In genomic region chr11:65316979-65317786, GRCh38 we compare ENCODE assay signal across 9 cellular contexts. TPM values are rescaled to one million over a fixed set of nuclear protein-coding genes. Genes with fewer than 3 reads are reported as not detected.
A peak's percentile ranks its signal among the peaks of the same experiment; 100 is the strongest.
DNase-seq lines count a peak whose midpoint lies in the region; ATAC-seq and TF ChIP-seq lines count a peak whose summit lies in the region.
"Had no signal": no experiment of that assay in that cellular context is flagged by ENCODE, and none has a peak within 500 bp of the region (broad histone marks: within the 10 kb centered on the region; RNA-seq: fewer than 3 reads in every experiment).

No MANE protein-coding gene starts in this region.

- H3K9me3 ChIP-seq in thoracic aorta, result no peaks in the 10 kb centered on the region

- H3K9me3 Mint-ChIP-seq in brain, result peaks cover 0 to 2% (median 0%) of the 10 kb centered on the region in 5 experiments
- H3K9me3 Mint-ChIP-seq: T-helper 1 cell treated with Interleukin-12 subunit alpha and Interleukin-12 subunit beta and Interleukin-4 antibody, amounts not matched to agents 30 μg/mL and 1 μg/mL, for 36 hours had no signal

- peak overlapping the region in 1 of 2 donors; percentile 20 for H3K27ac ChIP-seq in thoracic aorta

- H3K4me3 ChIP-seq in thoracic aorta, result peak overlapping the region; percentile 99

- DNase-seq in NCI-H1417 (lab: John Stamatoyannopoulos, UW) (peak in 2 of 3 experiments; percentile 59 to 72), NCI-H1417 treated with DMSO at 0.1 percent for 48 hours (lab: John Stamatoyannopoulos, UW) (no peak), kidney tubule cell (ENCODE audit: low spot score) (peak; percentile 97), thoracic aorta (ENCODE audit: low spot score) (no peak)
- DNase-seq in activated T-cell treated with anti-CD3 and anti-CD28 coated beads, Interleukin-2, amount 50 U/mL, for 48 hours, result no peak
- no peak for DNase-seq in NK-92 treated with Interleukin-12 subunit alpha and Interleukin-12 subunit beta, amount 100 ng/mL, for 24 hours (lab: John Stamatoyannopoulos, UW)

- ATAC-seq in thoracic aorta (ENCODE audit: insufficient number of reproducible peaks, low FRiP score, low read depth) (no peak), HG02852 (IDR thresholded peaks at IDR 0.05; ENCODE audit: unreplicated experiment) (no peak)

- H3K36me3 ChIP-seq in thoracic aorta, result peaks cover 9% of the 10 kb centered on the region

- H3K27me3 ChIP-seq in thoracic aorta (replicated peaks; ENCODE audit: insufficient read depth), result no peaks in the 10 kb centered on the region

- H3K4me1 Mint-ChIP-seq in brain, result peaks cover 41% of the 10 kb centered on the region

- H3K36me3 Mint-ChIP-seq in brain, result peaks cover 11% of the 10 kb centered on the region

- TF ChIP-seq CTCF in brain (conservative IDR thresholded peaks at IDR 0.05) (no peak), thoracic aorta (IDR thresholded peaks at IDR 0.05) (no peak)

- H3K27me3 Mint-ChIP-seq in brain, result no peaks in the 10 kb centered on the region

- peak overlapping the region in 4 of 5 experiments; percentile 15 to 85 (median 66) for H3K27ac Mint-ChIP-seq in brain
- H3K27ac Mint-ChIP-seq: T-helper 1 cell treated with Interleukin-12 subunit alpha and Interleukin-12 subunit beta and Interleukin-4 antibody, amounts not matched to agents 30 μg/mL and 1 μg/mL, for 36 hours had no signal

- peaks cover 0 to 27% of the 10 kb centered on the region in 2 donors for H3K4me1 ChIP-seq in thoracic aorta (ENCODE audit: control insufficient read depth in 1 of 2, low read depth in 2 of 2)

- peak overlapping the region; percentile 80 to 92 (median 86) for H3K4me3 Mint-ChIP-seq in brain

RNA-seq across cellular contexts. Expression of gene CDC42EP2, which starts 2.5 kb away (rescaled TPM):
- polyA plus RNA-seq in brain (ENCODE audit: insufficient read depth, low read depth, low replicate concordance), result 8.3 TPM
- 10 to 100 TPM in 1 of 2 donors, 1 to 10 TPM in 1; 8.5 to 18.7 TPM for total RNA-seq in thoracic aorta

RNA-seq across cellular contexts. Expression of gene DPF2, which starts 16.5 kb away (rescaled TPM):
- polyA plus RNA-seq in brain (ENCODE audit: insufficient read depth, low read depth, low replicate concordance), result 75.7 TPM
- 10 to 100 TPM; 33.3 to 49.4 TPM for total RNA-seq in thoracic aorta

RNA-seq across cellular contexts. Expression of gene TIGD3, which starts 37.4 kb away (rescaled TPM):
- 7.1 TPM for polyA plus RNA-seq in brain (ENCODE audit: insufficient read depth, low read depth, low replicate concordance)
- total RNA-seq in thoracic aorta, result not detected

RNA-seq across cellular contexts. Expression of gene POLA2, which starts 55.4 kb away (rescaled TPM):
- polyA plus RNA-seq in brain (ENCODE audit: insufficient read depth, low read depth, low replicate concordance), result 26.4 TPM
- total RNA-seq in thoracic aorta, result 10 to 100 TPM in 1 of 2 donors, 1 to 10 TPM in 1; 5.6 to 13.5 TPM

Comparison
In these comparisons a context has a peak if more than half of its experiments do, and no peak if none do; other contexts are left out.
1. DNase-seq: peak in NCI-H1417 (2 of 3) and kidney tubule cell (single experiment); none in NCI-H1417 treated with DMSO at 0.1 percent for 48 hours (single experiment), thoracic aorta (single experiment), activated T-cell treated with anti-CD3 and anti-CD28 coated beads, Interleukin-2, amount 50 U/mL, for 48 hours (0 of 2) and NK-92 treated with Interleukin-12 subunit alpha and Interleukin-12 subunit beta, amount 100 ng/mL, for 24 hours (single experiment).